26 cellular contexts compared by ENCODE assay signal in genomic region chr2:210188190-210188589, GRCh38.
"Had no signal": no experiment of that assay in that cellular context is flagged by ENCODE, and none has a peak within 500 bp of the region (broad histone marks: within the 10 kb centered on the region; RNA-seq: fewer than 3 reads in every experiment).

No MANE protein-coding gene starts in this region.

- H3K27ac ChIP-seq: gastroesophageal sphincter, hepatocyte, right atrium auricular region, stomach, tibial artery had no signal

- H3K27ac Mint-ChIP-seq: activated B cell treated with CpG ODN at 0.5 μM for 24 hours; activated CD8-positive, alpha-beta T cell treated with anti-CD3 and anti-CD28 coated beads for 36 hours; activated naive CD4-positive, alpha-beta T cell treated with anti-CD3 and anti-CD28 coated beads, Interleukin-2, amount 50 U/mL, for 24 hours; activated naive CD8-positive, alpha-beta T cell treated with anti-CD3 and anti-CD28 coated beads, Interleukin-2, amount 50 U/mL, for 24 hours; activated T-helper 2 cell treated with anti-CD3 and anti-CD28 coated beads, Interferon-gamma antibody, Interleukin-2, Interleukin-4, amounts not matched to agents 10 μg/mL and 5 μg/mL and 100 μg/mL, durations not matched to agents 14 hours and 24 hours and 36 hours; memory B cell; naive thymus-derived CD4-positive, alpha-beta T cell; stimulated activated naive B cell treated with anti-CD40 and anti-IgM and Interleukin-4, amounts not matched to agents 10 μg/mL and 1 μg/mL and 100 μg/mL, for 72 hours had no signal

- H3K4me3 ChIP-seq: gastroesophageal sphincter, hepatocyte, right atrium auricular region, smooth muscle cell, stomach, tibial artery had no signal

- H3K36me3 ChIP-seq: gastroesophageal sphincter, right atrium auricular region, stomach had no signal

- H3K27me3 Mint-ChIP-seq: activated CD8-positive, alpha-beta T cell treated with anti-CD3 and anti-CD28 coated beads for 36 hours; activated naive CD4-positive, alpha-beta T cell treated with anti-CD3 and anti-CD28 coated beads, Interleukin-2, amount 50 U/mL, for 24 hours had no signal

- H3K4me2 ChIP-seq: hepatocyte, smooth muscle cell had no signal

- H3K4me1 ChIP-seq: gastroesophageal sphincter, right atrium auricular region, tibial artery had no signal

- H3K27me3 ChIP-seq: gastroesophageal sphincter, hepatocyte, right atrium auricular region, stomach, tibial artery had no signal

- DNase-seq: activated B cell treated with CpG ODN at 0.5 μM for 24 hours; activated CD4-positive, alpha-beta T cell treated with anti-CD3 and anti-CD28 coated beads, Interleukin-2, amount 50 U/mL, for 1 hour; activated CD8-positive, alpha-beta T cell treated with anti-CD3 and anti-CD28 coated beads for 36 hours; activated naive CD8-positive, alpha-beta T cell treated with anti-CD3 and anti-CD28 coated beads, Interleukin-2, amount 50 U/mL, for 24 hours; activated T-cell treated with anti-CD3 and anti-CD28 coated beads, Interleukin-2, amount 50 U/mL, for 4 hours; amygdala; caudate nucleus; cortex of kidney; kidney; midbrain; naive thymus-derived CD4-positive, alpha-beta T cell; occipital lobe; stimulated activated CD4-positive, alpha-beta T cell treated with anti-CD3 and anti-CD28 coated beads, Interleukin-1b, Interleukin-23, amount 100 ng/mL, for 48 hours; stimulated activated CD4-positive, alpha-beta T cell treated with anti-CD3 and anti-CD28 coated beads, Interleukin-4, amount 100 ng/mL, for 4 hours; stimulated activated naive B cell treated with anti-CD40 and anti-IgM and Interleukin-4, amounts not matched to agents 10 μg/mL and 1 μg/mL and 100 μg/mL, for 72 hours; stomach; T1000; tibial artery had no signal

- H2AFZ ChIP-seq: hepatocyte had no signal

- H3K4me3 Mint-ChIP-seq: activated B cell treated with CpG ODN at 0.5 μM for 24 hours; activated CD8-positive, alpha-beta T cell treated with anti-CD3 and anti-CD28 coated beads for 36 hours; activated naive CD4-positive, alpha-beta T cell treated with anti-CD3 and anti-CD28 coated beads, Interleukin-2, amount 50 U/mL, for 24 hours; activated naive CD8-positive, alpha-beta T cell treated with anti-CD3 and anti-CD28 coated beads, Interleukin-2, amount 50 U/mL, for 24 hours; activated T-cell treated with anti-CD3 and anti-CD28 coated beads, Interleukin-2, amount 50 U/mL, for 4 hours; memory B cell; naive thymus-derived CD4-positive, alpha-beta T cell; neural crest cell; stimulated activated naive B cell treated with anti-CD40 and anti-IgM and Interleukin-4, amounts not matched to agents 10 μg/mL and 1 μg/mL and 100 μg/mL, for 72 hours had no signal

- ATAC-seq: activated CD8-positive, alpha-beta T cell treated with anti-CD3 and anti-CD28 coated beads for 36 hours; activated naive CD8-positive, alpha-beta T cell treated with anti-CD3 and anti-CD28 coated beads, Interleukin-2, amount 50 U/mL, for 24 hours; activated T-cell treated with anti-CD3 and anti-CD28 coated beads, Interleukin-2, amount 50 U/mL, for 4 hours; gastroesophageal sphincter; naive thymus-derived CD4-positive, alpha-beta T cell; stimulated activated naive B cell treated with anti-CD40 and anti-IgM and Interleukin-4, amounts not matched to agents 10 μg/mL and 1 μg/mL and 100 μg/mL, for 72 hours had no signal

- H3K4me1 Mint-ChIP-seq: activated B cell treated with CpG ODN at 0.5 μM for 24 hours; memory B cell; neural crest cell; stimulated activated naive B cell treated with anti-CD40 and anti-IgM and Interleukin-4, amounts not matched to agents 10 μg/mL and 1 μg/mL and 100 μg/mL, for 72 hours had no signal

- H3K79me2 ChIP-seq: hepatocyte had no signal
